1 cellular context compared by ENCODE assay signal in the genomic region with DNA sequence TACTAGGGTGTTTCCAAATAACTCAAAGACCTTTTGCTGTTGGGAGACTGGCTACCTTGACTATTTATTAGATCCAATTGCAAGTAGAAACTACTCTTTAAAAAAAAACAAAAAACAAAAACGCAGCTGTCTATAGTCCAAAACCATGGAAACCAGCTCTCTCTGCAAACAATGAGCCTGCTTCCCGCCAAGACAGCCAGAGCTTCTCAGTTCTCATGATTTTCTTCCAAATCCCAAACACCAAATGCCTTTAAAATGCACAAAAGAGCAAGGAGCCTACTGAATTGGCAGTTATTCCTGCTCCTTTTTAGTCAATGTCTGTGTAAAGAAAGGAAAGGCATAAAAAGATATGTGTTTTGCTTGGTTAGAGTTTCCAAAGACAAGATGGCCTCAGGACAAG.
TF ChIP-seq lines count a peak whose summit lies in the region.

No MANE protein-coding gene starts in this region.

TF ChIP-seq in K562, 482 proteins besides CTCF, POLR2A, EP300 and RAD21:
- TF ChIP-seq, protein P1, sequence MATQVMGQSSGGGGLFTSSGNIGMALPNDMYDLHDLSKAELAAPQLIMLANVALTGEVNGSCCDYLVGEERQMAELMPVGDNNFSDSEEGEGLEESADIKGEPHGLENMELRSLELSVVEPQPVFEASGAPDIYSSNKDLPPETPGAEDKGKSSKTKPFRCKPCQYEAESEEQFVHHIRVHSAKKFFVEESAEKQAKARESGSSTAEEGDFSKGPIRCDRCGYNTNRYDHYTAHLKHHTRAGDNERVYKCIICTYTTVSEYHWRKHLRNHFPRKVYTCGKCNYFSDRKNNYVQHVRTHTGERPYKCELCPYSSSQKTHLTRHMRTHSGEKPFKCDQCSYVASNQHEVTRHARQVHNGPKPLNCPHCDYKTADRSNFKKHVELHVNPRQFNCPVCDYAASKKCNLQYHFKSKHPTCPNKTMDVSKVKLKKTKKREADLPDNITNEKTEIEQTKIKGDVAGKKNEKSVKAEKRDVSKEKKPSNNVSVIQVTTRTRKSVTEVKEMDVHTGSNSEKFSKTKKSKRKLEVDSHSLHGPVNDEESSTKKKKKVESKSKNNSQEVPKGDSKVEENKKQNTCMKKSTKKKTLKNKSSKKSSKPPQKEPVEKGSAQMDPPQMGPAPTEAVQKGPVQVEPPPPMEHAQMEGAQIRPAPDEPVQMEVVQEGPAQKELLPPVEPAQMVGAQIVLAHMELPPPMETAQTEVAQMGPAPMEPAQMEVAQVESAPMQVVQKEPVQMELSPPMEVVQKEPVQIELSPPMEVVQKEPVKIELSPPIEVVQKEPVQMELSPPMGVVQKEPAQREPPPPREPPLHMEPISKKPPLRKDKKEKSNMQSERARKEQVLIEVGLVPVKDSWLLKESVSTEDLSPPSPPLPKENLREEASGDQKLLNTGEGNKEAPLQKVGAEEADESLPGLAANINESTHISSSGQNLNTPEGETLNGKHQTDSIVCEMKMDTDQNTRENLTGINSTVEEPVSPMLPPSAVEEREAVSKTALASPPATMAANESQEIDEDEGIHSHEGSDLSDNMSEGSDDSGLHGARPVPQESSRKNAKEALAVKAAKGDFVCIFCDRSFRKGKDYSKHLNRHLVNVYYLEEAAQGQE (CRISPR knock-in tag; IDR thresholded peaks at IDR 0.05; ENCODE audit: low read depth), result no peak
- no peak for TF ChIP-seq ZNF24 (IDR thresholded peaks at IDR 0.05)
- no peak for TF ChIP-seq MAZ (CRISPR knock-in tag; conservative IDR thresholded peaks at IDR 0.05 in 1 of 2, IDR thresholded peaks at IDR 0.05 in 1 of 2)
- TF ChIP-seq FOXM1 (IDR thresholded peaks at IDR 0.05; ENCODE audit: low read depth), result no peak
- TF ChIP-seq FOXM1 (CRISPR knock-in tag; IDR thresholded peaks at IDR 0.05; ENCODE audit: low read depth), result no peak
- no peak for TF ChIP-seq ZNF311 (CRISPR knock-in tag; IDR thresholded peaks at IDR 0.05)
- TF ChIP-seq RBBP5 (IDR thresholded peaks at IDR 0.05; ENCODE audit: borderline replicate concordance, insufficient read depth, low read length, poor library complexity, severe bottlenecking), result no peak
- no peak for TF ChIP-seq GTF3C2 (IDR thresholded peaks at IDR 0.05; ENCODE audit: borderline replicate concordance, extremely low read depth, insufficient read length)
- TF ChIP-seq CREBBP (IDR thresholded peaks at IDR 0.05; ENCODE audit: low read depth, low read length), result no peak
- TF ChIP-seq ZNF398 (CRISPR knock-in tag; IDR thresholded peaks at IDR 0.05), result no peak
- TF ChIP-seq ZC3H4 (CRISPR knock-in tag; IDR thresholded peaks at IDR 0.05; ENCODE audit: borderline replicate concordance), result no peak
- TF ChIP-seq FOXO4 (CRISPR knock-in tag; IDR thresholded peaks at IDR 0.05), result no peak
- no peak for TF ChIP-seq GTF2E2 (tag; IDR thresholded peaks at IDR 0.05)
- no peak for TF ChIP-seq ZNF280B (CRISPR knock-in tag; IDR thresholded peaks at IDR 0.05)
- TF ChIP-seq TEAD1 (CRISPR knock-in tag; IDR thresholded peaks at IDR 0.05), result no peak
- TF ChIP-seq RNF2 (IDR thresholded peaks at IDR 0.05), result no peak
- TF ChIP-seq ILK (tag; IDR thresholded peaks at IDR 0.05; ENCODE audit: borderline replicate concordance, low read depth), result no peak
- TF ChIP-seq MECOM (CRISPR knock-in tag; IDR thresholded peaks at IDR 0.05), result no peak
- no peak for TF ChIP-seq MBD2 (IDR thresholded peaks at IDR 0.05; ENCODE audit: borderline replicate concordance, low read depth)
- TF ChIP-seq RBM22 (IDR thresholded peaks at IDR 0.05; ENCODE audit: low read depth, low read length, poor library complexity, severe bottlenecking), result no peak
